ENCODE assay signal across 8 cellular contexts in genomic region chr14:102304611-102305506, GRCh38. TPM values are rescaled to one million over a fixed set of nuclear protein-coding genes. Genes with fewer than 3 reads are reported as not detected.
DNase-seq lines count a peak whose midpoint lies in the region; ATAC-seq and TF ChIP-seq lines count a peak whose summit lies in the region.

MOK (minus strand) TSS chr14:102305164; CDS start chr14:102304968, 196 bp downstream.

- no peaks in the 10 kb centered on the region for H3K9me3 ChIP-seq in spleen

- TF ChIP-seq POLR2A in spleen (IDR thresholded peaks at IDR 0.05) = no peak

- H3K4me3 ChIP-seq in spleen = peak within 1 kb of the TSS; percentile 67 to 98 (median 90)

- DNase-seq in AG08396 (ENCODE audit: low spot score) (peak; percentile 99), NCI-H345 treated with DMSO at 0.1 percent for 48 hours (lab: John Stamatoyannopoulos, UW; ENCODE audit: unreplicated experiment) (peak; percentile 90), iris pigment epithelial cell (ENCODE audit: low read depth) (peak; percentile 94), spleen (peak; percentile 98)
- peak; percentile 92 for DNase-seq in activated CD4-positive, CD25-positive, alpha-beta regulatory T cell treated with anti-CD3 and anti-CD28 coated beads, Interleukin-2, amount 50 U/mL, for 16 hours (ENCODE audit: low read depth, low spot score)
- peak; percentile 98 for DNase-seq in central memory CD4-positive, alpha-beta T cell

- no peaks in the 10 kb centered on the region for H3K27me3 ChIP-seq in spleen (replicated peaks in 1 of 7)

- peaks cover 0 to 31% (median 16%) of the 10 kb centered on the region in 6 donors for H3K4me1 ChIP-seq in spleen

- peak; percentile 96 for ATAC-seq in GM19025 (IDR thresholded peaks at IDR 0.05; ENCODE audit: low read depth, unreplicated experiment)
- ATAC-seq in HG03342 (IDR thresholded peaks at IDR 0.05; ENCODE audit: unreplicated experiment) = peak; percentile 89

- intact Hi-C loops in spleen (cut with DNase I; ENCODE audit: low total_unique reads) = no loop called here

- no peaks in the 10 kb centered on the region for H3K36me3 ChIP-seq in spleen

- no peak for TF ChIP-seq CTCF in spleen (IDR thresholded peaks at IDR 0.05 in 8 of 11, conservative IDR thresholded peaks at IDR 0.05 in 3 of 11)

- WGBS in spleen, 5 donors = 1 to 2% (median 1%) methylated on average over 36 to 53 of the region's 53 CpGs

- peak within 1 kb of the TSS in 6 of 8 donors; percentile 52 to 72 (median 61) for H3K27ac ChIP-seq in spleen

RNA-seq across cellular contexts. Expression of gene MOK, which starts in this region (rescaled TPM):
- total RNA-seq in spleen = 10 to 100 TPM in 4 of 7 donors, 1 to 10 TPM in 3; 4.7 to 12.2 (median 10.2) TPM
- polyA plus RNA-seq in spleen = 10 to 100 TPM in 1 of 3 donors, 1 to 10 TPM in 2; 4.1 to 11.7 (median 9.6) TPM

Comparison
In these comparisons a context has a peak if more than half of its experiments do, and no peak if none do; other contexts are left out.
1. Peak in every context shown above with its lines: DNase-seq, ATAC-seq, H3K4me3 ChIP-seq and H3K27ac ChIP-seq.